Comparison of ENCODE assay signal across 12 cellular contexts in genomic region chr2:227464851-227465250, GRCh38. TPM values are rescaled to one million over a fixed set of nuclear protein-coding genes. Genes with fewer than 3 reads are reported as not detected.
DNase-seq lines count a peak whose midpoint lies in the region; ATAC-seq, FAIRE-seq and TF ChIP-seq lines count a peak whose summit lies in the region.
"Had no signal": no experiment of that assay in that cellular context is flagged by ENCODE, and none has a peak within 500 bp of the region (broad histone marks: within the 10 kb centered on the region; RNA-seq: fewer than 3 reads in every experiment).

No MANE protein-coding gene starts in this region.

- CTCF ChIA-PET in K562 (lab: Yijun Ruan, JAX; ENCODE audit: low intra/inter-chr PET ratio): no interaction called here

- no peak overlapping the region for H3K4me2 ChIP-seq in K562 (ENCODE audit: insufficient read depth, low read length)

- H3K4me3 ChIP-seq in K562: no peak overlapping the region

- no TSS peak for BruUV-seq in K562 (replicated peaks; lab: Mats Ljungman, UMichigan)

- WGBS in K562 (ENCODE audit: insufficient coverage, low coverage, missing lambda C conversion rate): 83% methylated on average over 5 of the region's 7 CpGs

- in situ Hi-C loops in K562 (cut with MboI): loop anchor here (5.0 kb wide), 1 partner anchor 53 kb away; no protein-coding TSS in a partner anchor

- TF ChIP-seq EP300 in K562 (IDR thresholded peaks at IDR 0.05; ENCODE audit: low read length): no peak

- no peak for TF ChIP-seq RAD21 in K562 (CRISPR knock-in tag; conservative IDR thresholded peaks at IDR 0.05 in 1 of 2, IDR thresholded peaks at IDR 0.05 in 1 of 2)

- peak; percentile 42 for DNase-seq in stimulated activated CD4-positive, alpha-beta T cell treated with anti-CD3 and anti-CD28 coated beads, Interleukin-4, amount 100 ng/mL, for 24 hours
- no peak for DNase-seq in stimulated activated CD4-positive, alpha-beta T cell treated with anti-CD3 and anti-CD28 coated beads, Interleukin-4, amount 100 ng/mL, for 1 hour
- DNase-seq in activated CD4-positive, alpha-beta T cell treated with anti-CD3 and anti-CD28 coated beads, Interleukin-2, amount 50 U/mL, for 48 hours: peak; percentile 26 to 42
- no peak for DNase-seq in K562 (ENCODE audit: extremely low read depth in 1 of 4, low spot score in 3 of 4)
- no peak for DNase-seq in inferior parietal cortex (ENCODE audit: extremely low spot score)
- no peak for DNase-seq in NCI-H345 (lab: John Stamatoyannopoulos, UW)
- no peak for DNase-seq in left lobe of liver (ENCODE audit: low spot score)
- DNase-seq: DMS79, left ventricle myocardium superior, NCI-H1417 had no signal

- H2AFZ ChIP-seq in K562 (ENCODE audit: low read depth, low read length): 0 out of 2 replicates have a peak overlapping the region, but pooled peaks have one; percentile 4

- no peak for TF ChIP-seq POLR2A in K562 (conservative IDR thresholded peaks at IDR 0.05)

- no peaks in the 10 kb centered on the region for H3K79me2 ChIP-seq in K562 (ENCODE audit: control insufficient read depth, insufficient read depth, low read length)

- no peaks in the 10 kb centered on the region for H3K9me3 ChIP-seq in K562 (replicated peaks; ENCODE audit: control insufficient read depth, insufficient read depth, low read depth, low read length)

- no peak for FAIRE-seq in K562 (lab: Jason Lieb, UNC)

- H3K27me3 ChIP-seq in K562 (ENCODE audit: control insufficient read depth in 2 of 2, insufficient read depth in 2 of 2, low read length in 2 of 2): no peaks in the 10 kb centered on the region

- H3K27ac ChIP-seq in K562 (ENCODE audit: extremely low read depth, low read depth, low read length): no peak overlapping the region

- H4K20me1 ChIP-seq in K562 (replicated peaks; ENCODE audit: control insufficient read depth, insufficient read depth, low read length): no peaks in the 10 kb centered on the region

- no peaks in the 10 kb centered on the region for H3K9me1 ChIP-seq in K562 (ENCODE audit: control insufficient read depth, insufficient read depth, low read length)

- peaks cover 23 to 29% of the 10 kb centered on the region in 2 experiments for H3K4me1 ChIP-seq in K562 (replicated peaks in 1 of 2; ENCODE audit: control insufficient read depth in 2 of 2, insufficient read depth in 2 of 2, low read length in 2 of 2)

- intact Hi-C loops in K562 (cut with micrococcal nuclease): no loop called here

- H3K9ac ChIP-seq in K562 (ENCODE audit: insufficient read depth in 1 of 2, low read depth in 2 of 2, low read length in 2 of 2): no peak overlapping the region; a peak in 1 of 4 replicates

- POLR2A ChIA-PET in K562 (lab: Yijun Ruan, JAX): interaction anchor here (1.6 to 2.5 kb wide), 2 partner anchors 11 to 14 kb away, joined by 4 to 16 read pairs; no protein-coding TSS in a partner anchor

- ATAC-seq in K562 (no peak), esophagus mucosa (no peak), left lobe of liver (no peak)
- ATAC-seq: left ventricle myocardium superior, Right ventricle myocardium inferior had no signal

- TF ChIP-seq CTCF in K562 (IDR thresholded peaks at IDR 0.05 in 2 of 3, conservative IDR thresholded peaks at IDR 0.05 in 1 of 3; ENCODE audit: insufficient read depth in 2 of 3, low read depth in 1 of 3, low read length in 3 of 3): no peak

- H3K36me3 ChIP-seq in K562 (ENCODE audit: control insufficient read depth, insufficient read depth, low read length): no peaks in the 10 kb centered on the region

TF ChIP-seq in K562, 482 proteins besides CTCF, POLR2A, EP300 and RAD21:
- no peak for TF ChIP-seq MCM5 (IDR thresholded peaks at IDR 0.05; ENCODE audit: low read depth)

RNA-seq across cellular contexts. Expression of gene AGFG1, which starts 7.1 kb away (rescaled TPM):
- total RNA-seq in K562 (2011; cell fraction: chromatin; rRNA removed; ENCODE audit: low replicate concordance): 31.0 and 37.9 TPM in 2 replicates
- total RNA-seq in K562 (2011; cell fraction: nucleolus; rRNA removed): 14.8 and 17.1 TPM in 2 replicates
- total RNA-seq in K562 (2011; cell fraction: nucleoplasm; rRNA removed): 16.6 and 31.9 TPM in 2 replicates
- 18.1 and 27.0 TPM in 2 replicates for total RNA-seq in K562 (2014; rRNA removed)
- 38.1 and 47.1 TPM in 2 replicates for total RNA-seq in K562 (2014; rRNA removed; fragmentation: Illumina TruSeq; extraction: Trizol)
- total RNA-seq in K562 (2015; rRNA removed; fragmentation: Illumina TruSeq; extraction: Trizol): 37.4 and 37.9 TPM in 2 replicates
- total RNA-seq in K562 (2021): 51.2 and 51.3 TPM in 2 replicates
- 79.5 and 97.5 TPM in 2 replicates for polyA plus RNA-seq in K562 (2011; rRNA removed)
- polyA plus RNA-seq in K562 (2011; cell fraction: cytosol; rRNA removed): 88.8 TPM in 2 replicates
- polyA plus RNA-seq in K562 (2011; cell fraction: nucleus; rRNA removed): 65.1 and 73.6 TPM in 2 replicates
- polyA plus RNA-seq in K562 (2012): 27.7 and 28.0 TPM in 2 replicates
- polyA plus RNA-seq in K562 (2014; fragmentation: Illumina TruSeq; extraction: Trizol): 35.3 and 36.0 TPM in 2 replicates
- 10 to 100 TPM; 11.2 to 14.0 TPM for polyA plus RNA-seq in K562 (2014; fragmentation: Nextera tagmentation; extraction: Ambion mirVana)
- polyA plus RNA-seq in K562 (2014; rRNA removed): 17.1 and 28.7 TPM in 2 replicates
- 120 and 162 TPM in 2 replicates for polyA minus RNA-seq in K562 (2011; rRNA and poly(A)+ RNA removed)
- polyA minus RNA-seq in K562 (2011; cell fraction: cytosol; rRNA and poly(A)+ RNA removed): 42.0 and 75.2 TPM in 2 replicates
- polyA minus RNA-seq in K562 (2011; cell fraction: nucleus; rRNA and poly(A)+ RNA removed): 19.5 and 36.4 TPM in 2 replicates
- 62.4 TPM for total RNA-seq in esophagus mucosa
- total RNA-seq in left lobe of liver: 21.9 TPM

Comparison
In these comparisons a context has a peak if more than half of its experiments do, and no peak if none do; other contexts are left out.
1. DNase-seq: peak in stimulated activated CD4-positive, alpha-beta T cell treated with anti-CD3 and anti-CD28 coated beads, Interleukin-4, amount 100 ng/mL, for 24 hours (single experiment) and activated CD4-positive, alpha-beta T cell treated with anti-CD3 and anti-CD28 coated beads, Interleukin-2, amount 50 U/mL, for 48 hours (2 of 2); none in stimulated activated CD4-positive, alpha-beta T cell treated with anti-CD3 and anti-CD28 coated beads, Interleukin-4, amount 100 ng/mL, for 1 hour (single experiment), K562 (0 of 4), inferior parietal cortex (single experiment), NCI-H345 (single experiment) and left lobe of liver (single experiment).